ENCODE assay signal across 13 cellular contexts in the genomic region with DNA sequence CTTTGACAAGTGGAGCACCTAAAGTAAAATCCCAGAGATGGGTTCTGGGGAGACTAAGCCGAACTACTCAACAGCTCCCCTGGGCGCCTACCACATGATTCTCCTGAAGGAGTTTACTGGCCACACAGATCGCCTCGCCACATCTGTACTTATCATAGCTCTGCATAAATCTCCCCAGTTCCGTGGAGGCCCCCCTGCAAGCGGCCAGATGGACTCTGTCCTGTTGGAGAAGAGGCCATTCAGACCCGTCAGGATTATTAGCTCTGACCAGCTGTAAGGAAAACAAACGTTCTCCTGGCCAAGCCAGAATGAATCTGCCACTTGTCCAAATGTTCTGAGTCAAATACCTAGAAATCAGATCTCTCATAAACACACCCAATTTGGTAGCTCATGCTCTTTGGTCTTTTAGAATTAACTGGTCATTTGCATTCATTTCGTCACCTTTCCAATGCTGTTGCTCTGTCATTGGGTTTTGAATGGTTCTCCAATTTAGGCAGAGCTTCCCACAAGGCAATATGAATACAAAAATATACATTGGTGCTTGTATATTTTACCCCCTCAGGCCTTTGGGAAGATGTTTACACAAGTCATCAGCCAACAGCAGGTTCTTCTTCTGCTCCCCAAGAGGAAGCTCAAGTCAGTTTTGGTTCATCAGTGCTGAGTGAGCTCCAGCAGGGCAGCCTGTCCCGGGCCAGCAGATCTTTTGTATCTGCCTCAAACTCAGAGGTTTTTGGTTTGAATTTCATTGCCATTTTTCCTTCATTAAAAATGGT.
"Had no signal": no experiment of that assay in that cellular context is flagged by ENCODE, and none has a peak within 500 bp of the region (broad histone marks: within the 10 kb centered on the region; RNA-seq: fewer than 3 reads in every experiment).

No MANE protein-coding gene starts in this region.

- H3K4me1 ChIP-seq: parathyroid adenoma, thyroid gland had no signal

- H3K9ac ChIP-seq: parathyroid adenoma had no signal

- H3K27ac ChIP-seq: neutrophil, parathyroid adenoma, thyroid gland had no signal

- H3K9me3 ChIP-seq: mucosa of descending colon, neutrophil, thyroid gland had no signal

- H3K79me2 ChIP-seq: parathyroid adenoma had no signal

- H3K36me3 ChIP-seq: neutrophil, thyroid gland had no signal

- H3K4me3 ChIP-seq: mucosa of descending colon, thyroid gland had no signal

- ATAC-seq: mucosa of descending colon; naive thymus-derived CD4-positive, alpha-beta T cell; stimulated activated memory B cell treated with anti-CD40 and anti-IgM and Interleukin-4, amounts not matched to agents 10 μg/mL and 1 μg/mL and 100 μg/mL, for 72 hours had no signal

- H3K27me3 ChIP-seq: neutrophil, thyroid gland had no signal

- DNase-seq: activated CD4-positive, CD25-positive, alpha-beta regulatory T cell treated with anti-CD3 and anti-CD28 coated beads, Interleukin-2, amount 50 U/mL, for 72 hours; activated naive CD8-positive, alpha-beta T cell treated with anti-CD3 and anti-CD28 coated beads, Interleukin-2, amount 10 ng/mL, durations not matched to agents 7 days and 5 days; cerebellar nuclear complex; effector memory CD4-positive, alpha-beta T cell; foreskin melanocyte; naive thymus-derived CD4-positive, alpha-beta T cell; stimulated activated CD4-positive, alpha-beta T cell treated with anti-CD3 and anti-CD28 coated beads, Interleukin-2, amount 100 ng/mL, for 48 hours; T-helper 9 cell; thyroid gland had no signal

- H2AFZ ChIP-seq: parathyroid adenoma had no signal
